15 cellular contexts compared by ENCODE assay signal in the genomic region with DNA sequence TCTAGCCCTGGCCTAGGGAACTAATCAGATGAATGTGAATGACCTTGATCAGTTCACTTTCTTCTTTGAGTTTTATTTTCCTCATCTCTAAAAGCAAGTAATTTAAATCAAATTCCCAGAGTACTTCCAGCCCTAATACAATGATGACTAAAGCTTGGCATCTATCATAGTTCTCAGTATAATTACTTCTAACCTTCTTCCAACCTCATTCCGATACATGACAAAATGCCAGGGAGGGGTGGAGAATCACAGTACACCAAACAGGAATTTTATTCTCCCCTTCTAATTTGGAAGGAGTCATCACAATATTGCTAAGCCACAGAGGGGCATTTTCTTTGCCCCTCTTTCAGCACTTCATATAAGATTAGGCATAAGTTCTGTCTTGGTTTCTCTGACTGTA.
"Had no signal": no experiment of that assay in that cellular context is flagged by ENCODE, and none has a peak within 500 bp of the region (broad histone marks: within the 10 kb centered on the region; RNA-seq: fewer than 3 reads in every experiment).

No MANE protein-coding gene starts in this region.

- H3K27ac ChIP-seq: pancreas, suprapubic skin, thyroid gland, upper lobe of left lung, uterus had no signal

- DNase-seq: effector memory CD4-positive, alpha-beta T cell; head of caudate nucleus; hippocampal formation; kidney glomerular epithelial cell; nucleus accumbens; pancreas; right cardiac atrium; stimulated activated CD4-positive, alpha-beta T cell treated with anti-CD3 and anti-CD28 coated beads, Interleukin-2, amount 100 ng/mL, for 48 hours; stimulated activated naive CD4-positive, alpha-beta T cell treated with Interleukin-2 at 50 U/mL for 16 hours; thyroid gland; upper lobe of left lung; uterus had no signal

- H3K9me3 ChIP-seq: pancreas, suprapubic skin, thyroid gland, upper lobe of left lung, uterus had no signal

- H3K36me3 ChIP-seq: neural progenitor cell, pancreas, suprapubic skin, thyroid gland, upper lobe of left lung, uterus had no signal

- H3K4me3 ChIP-seq: neural progenitor cell, pancreas, smooth muscle cell, suprapubic skin, thyroid gland, upper lobe of left lung, uterus had no signal

- H3K4me1 ChIP-seq: pancreas, thyroid gland, uterus had no signal

- H3K27me3 ChIP-seq: neural progenitor cell, pancreas, suprapubic skin, thyroid gland, upper lobe of left lung, uterus had no signal

- H3K9ac ChIP-seq: neural progenitor cell had no signal
